12 cellular contexts compared by ENCODE assay signal in the genomic region with DNA sequence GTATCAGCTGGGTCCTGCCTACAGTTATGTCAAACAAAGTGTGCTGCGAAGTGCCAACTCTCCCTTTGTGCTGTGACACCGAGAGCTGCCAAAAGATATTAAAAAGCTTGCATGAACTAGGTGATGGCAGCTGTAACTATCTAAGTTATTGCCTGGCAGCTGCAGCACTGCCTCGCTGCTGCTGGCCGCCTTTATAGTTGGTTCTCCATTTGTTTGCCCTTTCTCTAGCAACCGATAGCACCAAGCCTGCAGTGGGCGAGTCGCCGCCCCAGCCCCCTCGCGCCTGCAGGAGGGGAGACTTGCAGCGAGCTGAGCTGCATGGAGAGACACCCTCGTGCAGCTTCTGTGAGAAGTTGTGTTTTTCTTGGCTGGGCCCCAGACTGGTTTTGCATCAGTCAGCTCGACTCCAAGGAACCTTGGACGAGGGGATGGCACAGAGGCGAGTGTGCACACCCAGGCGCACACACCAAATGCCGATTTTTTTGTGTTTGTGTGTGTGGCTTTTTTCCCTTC.
DNase-seq lines count a peak whose midpoint lies in the region; ATAC-seq and TF ChIP-seq lines count a peak whose summit lies in the region.
"Had no signal": no experiment of that assay in that cellular context is flagged by ENCODE, and none has a peak within 500 bp of the region (broad histone marks: within the 10 kb centered on the region; RNA-seq: fewer than 3 reads in every experiment).

No MANE protein-coding gene starts in this region.

- no TSS peak for BruUV-seq in Panc1 (replicated peaks; lab: Mats Ljungman, UMichigan)

- POLR2A ChIA-PET in Panc1 (lab: Charles Lee) = no interaction called here

- in situ Hi-C loops in Panc1 (cut with HindIII; ENCODE audit: low pct_unique_long_range_greater_than_20kb, low sequenced_read_pairs) = no loop called here

- H3K36me3 ChIP-seq in right atrium auricular region (no peaks in the 10 kb centered on the region), Panc1 (ENCODE audit: control insufficient read depth, insufficient read depth, low read length) (no peaks in the 10 kb centered on the region)
- H3K36me3 ChIP-seq: right lobe of liver had no signal

- H3K27ac ChIP-seq in right atrium auricular region (no peak overlapping the region), Panc1 (ENCODE audit: low read length) (no peak overlapping the region)
- H3K27ac ChIP-seq: right lobe of liver, VCaP had no signal

- TF ChIP-seq CTCF in right atrium auricular region (IDR thresholded peaks at IDR 0.05) = no peak
- no peak for TF ChIP-seq CTCF in Panc1 (IDR thresholded peaks at IDR 0.05)

- DNase-seq in Right ventricle myocardium inferior (ENCODE audit: missing footprints) (peak; percentile 81), right atrium auricular region (ENCODE audit: low spot score) (no peak), Panc1 (ENCODE audit: low read depth, low spot score) (no peak), kidney tubule cell (ENCODE audit: low spot score) (peak; percentile 42), superior temporal gyrus (ENCODE audit: extremely low spot score) (peak; percentile 31)
- DNase-seq: mesendoderm, NCI-H1417 treated with DMSO at 0.1 percent for 48 hours, right lobe of liver had no signal

- ATAC-seq in Right ventricle myocardium inferior (peak; percentile 88), Panc1 (peak; percentile 50; the same call in 1 of the 2 replicates), GM18858 (IDR thresholded peaks at IDR 0.05; ENCODE audit: unreplicated experiment) (no peak), HG03025 (IDR thresholded peaks at IDR 0.05; ENCODE audit: low FRiP score, unreplicated experiment) (no peak), SK-N-SH treated with all-trans-retinoic acid at 6 μM for 48 hours (no peak)
- ATAC-seq: right lobe of liver had no signal

- peaks cover 0 to 14% of the 10 kb centered on the region in 2 donors for H3K4me1 ChIP-seq in right atrium auricular region
- H3K4me1 ChIP-seq in Panc1 (ENCODE audit: control insufficient read depth, insufficient read depth, low read length) = no peaks in the 10 kb centered on the region
- H3K4me1 ChIP-seq: right lobe of liver had no signal

- H3K27me3 ChIP-seq in right atrium auricular region = no peaks in the 10 kb centered on the region
- no peaks in the 10 kb centered on the region; the same call in 1 of the 2 replicates for H3K27me3 ChIP-seq in Panc1 (ENCODE audit: control insufficient read depth, insufficient read depth, low read length)
- H3K27me3 ChIP-seq: right lobe of liver had no signal

- CTCF ChIA-PET in Panc1 (lab: Charles Lee) = no interaction called here

- intact Hi-C loops in Right ventricle myocardium inferior (cut with DNase I) = loop anchor here (2.0 kb wide), 1 partner anchor 17 kb away; no protein-coding TSS in a partner anchor
- intact Hi-C loops in Panc1 (cut with micrococcal nuclease; ENCODE audit: unreplicated experiment) = no loop called here

- no peaks in the 10 kb centered on the region for H3K9me3 ChIP-seq in right atrium auricular region
- no peaks in the 10 kb centered on the region for H3K9me3 ChIP-seq in Panc1 (ENCODE audit: control insufficient read depth, insufficient read depth, low read depth, low read length)
- H3K9me3 ChIP-seq: right lobe of liver had no signal

- H3K4me3 ChIP-seq in right atrium auricular region = no peak overlapping the region
- H3K4me3 ChIP-seq in Panc1 (ENCODE audit: low read depth in 2 of 2, low read length in 2 of 2) = no peak overlapping the region
- H3K4me3 ChIP-seq: right lobe of liver had no signal

TF ChIP-seq in SK-N-SH treated with all-trans-retinoic acid at 6 μM for 48 hours, 23 proteins besides CTCF, POLR2A, EP300 and RAD21:
- TF ChIP-seq CSDC2 (CRISPR knock-in tag; IDR thresholded peaks at IDR 0.05) (no peak), ZNF565 (CRISPR knock-in tag; conservative IDR thresholded peaks at IDR 0.05; ENCODE audit: low read depth) (no peak), TCF4 (CRISPR knock-in tag; IDR thresholded peaks at IDR 0.05; ENCODE audit: borderline replicate concordance) (no peak), ZFP3 (CRISPR knock-in tag; IDR thresholded peaks at IDR 0.05) (no peak), ZNF8 (CRISPR knock-in tag; IDR thresholded peaks at IDR 0.05) (no peak), ARNTL (CRISPR knock-in tag; IDR thresholded peaks at IDR 0.05; ENCODE audit: borderline replicate concordance, low read depth) (no peak)
- TF ChIP-seq, protein P1, sequence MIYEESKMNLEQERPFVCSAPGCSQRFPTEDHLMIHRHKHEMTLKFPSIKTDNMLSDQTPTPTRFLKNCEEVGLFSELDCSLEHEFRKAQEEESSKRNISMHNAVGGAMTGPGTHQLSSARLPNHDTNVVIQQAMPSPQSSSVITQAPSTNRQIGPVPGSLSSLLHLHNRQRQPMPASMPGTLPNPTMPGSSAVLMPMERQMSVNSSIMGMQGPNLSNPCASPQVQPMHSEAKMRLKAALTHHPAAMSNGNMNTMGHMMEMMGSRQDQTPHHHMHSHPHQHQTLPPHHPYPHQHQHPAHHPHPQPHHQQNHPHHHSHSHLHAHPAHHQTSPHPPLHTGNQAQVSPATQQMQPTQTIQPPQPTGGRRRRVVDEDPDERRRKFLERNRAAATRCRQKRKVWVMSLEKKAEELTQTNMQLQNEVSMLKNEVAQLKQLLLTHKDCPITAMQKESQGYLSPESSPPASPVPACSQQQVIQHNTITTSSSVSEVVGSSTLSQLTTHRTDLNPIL (CRISPR knock-in tag; IDR thresholded peaks at IDR 0.05; ENCODE audit: low read depth) = no peak

Comparison
In these comparisons a context has a peak if more than half of its experiments do, and no peak if none do; other contexts are left out.
1. DNase-seq: peak in Right ventricle myocardium inferior (single experiment), kidney tubule cell (single experiment) and superior temporal gyrus (single experiment); none in right atrium auricular region (single experiment) and Panc1 (single experiment).
2. ATAC-seq: peak in Right ventricle myocardium inferior (single experiment) and Panc1 (single experiment); none in GM18858 (single experiment), HG03025 (single experiment) and SK-N-SH treated with all-trans-retinoic acid at 6 μM for 48 hours (single experiment).